24 cellular contexts compared by ENCODE assay signal in the genomic region with DNA sequence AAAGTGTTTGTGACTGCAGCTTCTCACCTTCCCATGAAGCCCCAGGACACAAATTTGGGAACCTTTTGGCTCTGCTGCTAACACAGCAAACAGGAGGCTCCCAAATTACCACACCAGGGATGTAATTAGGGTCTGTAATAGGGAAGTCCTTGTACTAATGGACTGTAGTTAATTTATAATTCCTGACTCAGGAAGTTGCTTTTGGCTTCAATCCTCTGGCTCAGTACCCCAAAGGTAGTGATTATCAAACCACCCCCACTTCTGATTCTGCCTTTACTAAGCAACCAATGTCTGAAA. TPM values are rescaled to one million over a fixed set of nuclear protein-coding genes. Genes with fewer than 3 reads are reported as not detected.
DNase-seq lines count a peak whose midpoint lies in the region; ATAC-seq and TF ChIP-seq lines count a peak whose summit lies in the region.
"Had no signal": no experiment of that assay in that cellular context is flagged by ENCODE, and none has a peak within 500 bp of the region (broad histone marks: within the 10 kb centered on the region; RNA-seq: fewer than 3 reads in every experiment).

No MANE protein-coding gene starts in this region.

- no peaks in the 10 kb centered on the region for H3K9me3 ChIP-seq in BLaER1 treated with 17β-estradiol and CSF1 and Interleukin-3, amounts not matched to agents 10 nM and 100 nM (replicated peaks in 1 of 11)
- H3K9me3 ChIP-seq in OCI-LY7 (ENCODE audit: low read length), result no peaks in the 10 kb centered on the region
- no peaks in the 10 kb centered on the region for H3K9me3 ChIP-seq in endodermal cell (ENCODE audit: control insufficient read depth, low read length)
- H3K9me3 ChIP-seq: SJSA1 had no signal

- peaks cover 17% of the 10 kb centered on the region for H3K27me3 Mint-ChIP-seq in endodermal cell (ENCODE audit: insufficient read depth)

- no peak overlapping the region for H3K4me3 Mint-ChIP-seq in endodermal cell
- H3K4me3 Mint-ChIP-seq: CD4-positive, alpha-beta memory T cell; H9; T-helper 2 cell treated with Interferon-gamma antibody and Interleukin-4, amounts not matched to agents 5 μg/mL and 100 μg/mL, for 36 hours had no signal

- peaks cover 13% of the 10 kb centered on the region for H3K4me1 Mint-ChIP-seq in endodermal cell

- ATAC-seq in left colon (no peak), Right ventricle myocardium superior (ENCODE audit: poor library complexity) (no peak)
- ATAC-seq: PC-3, Right ventricle myocardium inferior had no signal

- no peak overlapping the region for H3K27ac Mint-ChIP-seq in endodermal cell
- H3K27ac Mint-ChIP-seq: H9; T-helper 2 cell treated with Interferon-gamma antibody and Interleukin-4, amounts not matched to agents 5 μg/mL and 100 μg/mL, for 36 hours had no signal

- H3K9me2 ChIP-seq in OCI-LY7 (ENCODE audit: insufficient read depth, low read length), result no peaks in the 10 kb centered on the region

- DNase-seq in HL-60 (ENCODE audit: low read depth in 1 of 2, low spot score in 1 of 2), result no peak
- DNase-seq in OCI-LY7 (ENCODE audit: low spot score), result no peak
- DNase-seq in endodermal cell, result peak; percentile 34
- DNase-seq in HuH-7 (ENCODE audit: low spot score), result no peak
- no peak for DNase-seq in left colon
- no peak for DNase-seq in G401 (ENCODE audit: low spot score)
- no peak for DNase-seq in Right ventricle myocardium superior
- DNase-seq: C1 segment of cervical spinal cord; CD4-positive, alpha-beta memory T cell; COR-L47; DMS79 treated with DMSO at 0.1 percent for 48 hours; GM23248; H9; NCI-H1092; NCI-H1436 treated with DMSO at 0.1 percent for 48 hours; NCI-H187 treated with DMSO at 0.1 percent for 48 hours; NCI-H446 treated with DMSO at 0.1 percent for 48 hours; NCI-H526; PC-3; T-helper 1 cell had no signal

- H3K27ac ChIP-seq in BLaER1 treated with 17β-estradiol and CSF1 and Interleukin-3, amounts not matched to agents 10 nM and 100 nM, result no peak overlapping the region
- peak overlapping the region; percentile 57 for H3K27ac ChIP-seq in HL-60 (replicated peaks)
- no peak overlapping the region for H3K27ac ChIP-seq in OCI-LY7 (ENCODE audit: low read depth, low read length, poor library complexity, severe bottlenecking)
- H3K27ac ChIP-seq in endodermal cell (ENCODE audit: low read depth, low read length), result no peak overlapping the region
- H3K27ac ChIP-seq: GM23248, SJSA1 had no signal

- POLR2A ChIA-PET in OCI-LY7 (lab: Charles Lee), result interaction anchor here (0.9 to 1.5 kb wide), 4 partner anchors 8 to 245 kb away, joined by 4 to 7 read pairs (median 6); no protein-coding TSS in a partner anchor

- H3K36me3 Mint-ChIP-seq in endodermal cell (ENCODE audit: low read depth), result no peaks in the 10 kb centered on the region

- no peaks in the 10 kb centered on the region for H3K27me3 ChIP-seq in BLaER1 treated with 17β-estradiol and CSF1 and Interleukin-3, amounts not matched to agents 10 nM and 100 nM
- H3K27me3 ChIP-seq in HL-60 (ENCODE audit: insufficient read depth, poor library complexity, severe bottlenecking), result no peaks in the 10 kb centered on the region
- H3K27me3 ChIP-seq in endodermal cell (ENCODE audit: control insufficient read depth, insufficient read depth, low read length, poor library complexity, severe bottlenecking), result peaks cover 10% of the 10 kb centered on the region
- H3K27me3 ChIP-seq: SJSA1 had no signal

- H3K4me2 ChIP-seq in BLaER1 treated with 17β-estradiol and CSF1 and Interleukin-3, amounts not matched to agents 10 nM and 100 nM, result peak overlapping the region in 7 of 11 experiments; percentile 6 to 41 (median 21); a peak in 8 of 22 replicates
- H3K4me2 ChIP-seq in OCI-LY7 (ENCODE audit: low read length), result no peak overlapping the region

- peaks cover 0 to 6% (median 0%) of the 10 kb centered on the region in 11 experiments; a peak in 3 of 22 replicates for H4K20me1 ChIP-seq in BLaER1 treated with 17β-estradiol and CSF1 and Interleukin-3, amounts not matched to agents 10 nM and 100 nM
- 0 out of 2 replicates have a peak, but pooled peaks cover under 1% of the 10 kb centered on the region for H4K20me1 ChIP-seq in OCI-LY7 (ENCODE audit: insufficient read depth, low read length)

- peaks cover 6 to 19% (median 14%) of the 10 kb centered on the region in 10 experiments for H3K4me1 ChIP-seq in BLaER1 treated with 17β-estradiol and CSF1 and Interleukin-3, amounts not matched to agents 10 nM and 100 nM
- H3K4me1 ChIP-seq in OCI-LY7 (ENCODE audit: insufficient read depth, low read length, poor library complexity, severe bottlenecking), result peaks cover 6% of the 10 kb centered on the region
- H3K4me1 ChIP-seq in endodermal cell (ENCODE audit: control insufficient read depth, insufficient read depth, low read length), result peaks cover 1% of the 10 kb centered on the region

- intact Hi-C loops in OCI-LY7 (cut with micrococcal nuclease; ENCODE audit: unreplicated experiment), result no loop called here
- intact Hi-C loops in left colon (cut with DNase I, micrococcal nuclease), result no loop called here
- intact Hi-C loops in Right ventricle myocardium superior (cut with DNase I), result no loop called here

- H3K36me3 ChIP-seq in BLaER1 treated with 17β-estradiol and CSF1 and Interleukin-3, amounts not matched to agents 10 nM and 100 nM, result peaks cover 0 to 1% (median 0%) of the 10 kb centered on the region in 11 experiments; a peak in 1 of 22 replicates
- H3K36me3 ChIP-seq in OCI-LY7 (ENCODE audit: insufficient read depth, low read length) (no peaks in the 10 kb centered on the region), endodermal cell (ENCODE audit: control insufficient read depth, insufficient read depth, low read length) (no peaks in the 10 kb centered on the region)

- H3K9me3 Mint-ChIP-seq in endodermal cell, result peaks cover 1% of the 10 kb centered on the region
- H3K9me3 Mint-ChIP-seq: H9 had no signal

- in situ Hi-C loops in G401 (cut with HindIII; ENCODE audit: low sequenced_read_pairs), result no loop called here

- H3K79me2 ChIP-seq in OCI-LY7 (ENCODE audit: insufficient read depth, low read depth, low read length), result peaks cover 11% of the 10 kb centered on the region

- TF ChIP-seq CTCF in HL-60 (IDR thresholded peaks at IDR 0.05; ENCODE audit: insufficient read depth, low read length), result no peak
- TF ChIP-seq CTCF in OCI-LY7 (conservative IDR thresholded peaks at IDR 0.05; ENCODE audit: low read length), result no peak
- TF ChIP-seq CTCF in endodermal cell (conservative IDR thresholded peaks at IDR 0.05), result no peak

- no peak overlapping the region for H3K4me3 ChIP-seq in BLaER1 treated with 17β-estradiol and CSF1 and Interleukin-3, amounts not matched to agents 10 nM and 100 nM
- H3K4me3 ChIP-seq in HL-60 (replicated peaks; ENCODE audit: insufficient read depth, low read length), result no peak overlapping the region
- H3K4me3 ChIP-seq in OCI-LY7 (ENCODE audit: low read depth, low read length, poor library complexity, severe bottlenecking), result no peak overlapping the region
- H3K4me3 ChIP-seq in endodermal cell (ENCODE audit: low read length), result no peak overlapping the region
- H3K4me3 ChIP-seq: GM23248, SJSA1 had no signal

- CTCF ChIA-PET in OCI-LY7 (lab: Charles Lee; ENCODE audit: unreplicated experiment), result no interaction called here

- 0 out of 2 replicates have a peak overlapping the region, but pooled peaks have one; percentile 1 for H2AFZ ChIP-seq in OCI-LY7 (ENCODE audit: low read length)
- H2AFZ ChIP-seq: GM23248 had no signal

- no TSS peak for BruUV-seq in OCI-LY7 (replicated peaks; lab: Mats Ljungman, UMichigan)

- H3K9ac ChIP-seq in BLaER1 treated with 17β-estradiol and CSF1 and Interleukin-3, amounts not matched to agents 10 nM and 100 nM, result no peak overlapping the region
- no peak overlapping the region for H3K9ac ChIP-seq in endodermal cell (ENCODE audit: extremely low read depth, low read length, poor library complexity, severe bottlenecking)
- H3K9ac ChIP-seq: GM23248 had no signal

RNA-seq across cellular contexts. Expression of gene MALSU1, which starts 3.8 kb away (rescaled TPM):
- 107 and 132 TPM in 2 replicates for total RNA-seq in OCI-LY7 (2014; rRNA removed; shearing (Covaris generic))
- total RNA-seq in OCI-LY7 (2022), result 56.1 and 66.4 TPM in 2 replicates
- 10 to 100 TPM; 73.5 to 87.4 TPM for total RNA-seq in endodermal cell
- 69.1 TPM for polyA plus RNA-seq in endodermal cell (2013, experiment 1 of 2)
- polyA plus RNA-seq in endodermal cell (2013, experiment 2 of 2), result 64.2 TPM
- 10 to 100 TPM; 32.3 to 35.1 TPM for total RNA-seq in left colon
- total RNA-seq in G401 (2014; rRNA removed; shearing (Covaris generic)), result 62.6 and 73.2 TPM in 2 replicates
- 112 TPM for total RNA-seq in Right ventricle myocardium superior

RNA-seq across cellular contexts. Expression of gene GPNMB, which starts 48.8 kb away (rescaled TPM):
- total RNA-seq in OCI-LY7 (2014; rRNA removed; shearing (Covaris generic)), result 0.70 and 1.4 TPM in 2 replicates
- 3.0 and 3.5 TPM in 2 replicates for total RNA-seq in OCI-LY7 (2022)
- total RNA-seq in endodermal cell, result 1 to 10 TPM in 1 of 2 donors, under 1 TPM in 1; 0.99 to 1.1 TPM
- polyA plus RNA-seq in endodermal cell (2013, experiment 1 of 2), result 0.07 TPM
- polyA plus RNA-seq in endodermal cell (2013, experiment 2 of 2), result 0.29 TPM
- 10 to 100 TPM; 15.0 to 67.8 TPM for total RNA-seq in left colon
- 14.3 and 20.3 TPM in 2 replicates for total RNA-seq in G401 (2014; rRNA removed; shearing (Covaris generic))
- total RNA-seq in Right ventricle myocardium superior, result 248 TPM
- polyA plus RNA-seq: CD4-positive, alpha-beta memory T cell had no signal
